ENCODE assay signal across 14 cellular contexts in the genomic region with DNA sequence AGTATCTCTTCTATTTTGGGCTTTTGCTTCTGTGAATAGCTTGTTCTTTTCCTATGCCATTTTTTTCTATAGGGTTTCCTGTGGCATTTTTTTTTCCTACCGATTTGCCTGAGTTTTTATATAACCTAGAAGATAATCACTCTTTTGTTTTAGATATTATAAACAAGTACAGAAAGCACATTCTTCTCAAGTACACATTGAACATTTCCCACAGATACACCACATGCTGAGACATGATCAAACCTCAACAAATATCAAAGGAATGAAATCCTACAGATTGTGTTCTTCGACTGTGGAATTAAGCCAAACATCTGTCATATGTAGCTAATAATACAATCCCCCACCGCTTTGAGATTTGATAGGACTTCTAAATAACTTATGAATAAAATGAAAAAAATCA.
"Had no signal": no experiment of that assay in that cellular context is flagged by ENCODE, and none has a peak within 500 bp of the region (broad histone marks: within the 10 kb centered on the region; RNA-seq: fewer than 3 reads in every experiment).

No MANE protein-coding gene starts in this region.

- H3K4me1 ChIP-seq: colonic mucosa, upper lobe of right lung had no signal

- DNase-seq: activated CD4-positive, alpha-beta memory T cell treated with anti-CD3 and anti-CD28 coated beads, Interleukin-2, amount 10 ng/mL, durations not matched to agents 7 days and 5 days; activated CD4-positive, alpha-beta T cell treated with anti-CD3 and anti-CD28 coated beads for 4 hours; activated effector memory CD4-positive, alpha-beta T cell treated with Interleukin-2 at 50 U/mL for 16 hours; activated naive CD4-positive, alpha-beta T cell treated with anti-CD3 and anti-CD28 coated beads, Interleukin-2, amount 50 U/mL, for 16 hours; activated T-cell treated with anti-CD3 and anti-CD28 coated beads, Interleukin-2, amount 50 U/mL, for 24 hours; colonic mucosa; head of caudate nucleus; left cardiac atrium; lower lobe of right lung; midbrain; right lobe of liver; T-helper 2 cell; upper lobe of right lung had no signal

- H3K4me3 ChIP-seq: colonic mucosa, lower lobe of right lung, right lobe of liver, upper lobe of right lung had no signal

- ATAC-seq: left cardiac atrium, lower lobe of right lung, right lobe of liver, upper lobe of right lung, WTC11 had no signal

- H3K27me3 ChIP-seq: right lobe of liver had no signal

- H3K9me3 ChIP-seq: colonic mucosa, lower lobe of right lung, right lobe of liver, upper lobe of right lung had no signal

- H3K27ac ChIP-seq: colonic mucosa, lower lobe of right lung, right lobe of liver, upper lobe of right lung had no signal

- H3K36me3 ChIP-seq: colonic mucosa, lower lobe of right lung, right lobe of liver, upper lobe of right lung had no signal
